In genomic region chr5:43515678-43516048, GRCh38 we compare ENCODE assay signal across 8 cellular contexts.
A peak's percentile ranks its signal among the peaks of the same experiment; 100 is the strongest.
DNase-seq lines count a peak whose midpoint lies in the region; ATAC-seq and TF ChIP-seq lines count a peak whose summit lies in the region.

No MANE protein-coding gene starts in this region.

- H3K4me1 Mint-ChIP-seq in stimulated activated naive CD8-positive, alpha-beta T cell treated with anti-CD3 and anti-CD28 coated beads, Interleukin-15, amount 100 ng/mL, for 72 hours: peaks cover 32% of the 10 kb centered on the region

- peaks cover 0 to 4% of the 10 kb centered on the region in 2 donors for H3K9me3 Mint-ChIP-seq in stimulated activated naive CD8-positive, alpha-beta T cell treated with anti-CD3 and anti-CD28 coated beads, Interleukin-15, amount 100 ng/mL, for 72 hours

- H3K27ac Mint-ChIP-seq in stimulated activated naive CD8-positive, alpha-beta T cell treated with anti-CD3 and anti-CD28 coated beads, Interleukin-15, amount 100 ng/mL, for 72 hours: peak overlapping the region in 1 of 2 donors; percentile 97

- peak; percentile 40 for DNase-seq in NCI-H1092 treated with DMSO at 0.1 percent for 48 hours (lab: John Stamatoyannopoulos, UW)
- DNase-seq in NCI-H1092 (lab: John Stamatoyannopoulos, UW): no peak
- DNase-seq in stimulated activated naive CD8-positive, alpha-beta T cell treated with anti-CD3 and anti-CD28 coated beads, Interleukin-15, amount 100 ng/mL, for 72 hours: no peak
- no peak for DNase-seq in AG20443 (ENCODE audit: low spot score)

- no peak for ATAC-seq in stimulated activated naive CD8-positive, alpha-beta T cell treated with anti-CD3 and anti-CD28 coated beads, Interleukin-15, amount 100 ng/mL, for 72 hours
- ATAC-seq in HG02610 (IDR thresholded peaks at IDR 0.05; ENCODE audit: unreplicated experiment) (no peak), GM18867 (IDR thresholded peaks at IDR 0.05; ENCODE audit: unreplicated experiment) (no peak)

- no peak for TF ChIP-seq CTCF in WI38 (IDR thresholded peaks at IDR 0.05; ENCODE audit: low read depth, low read length)

- no peaks in the 10 kb centered on the region for H3K27me3 Mint-ChIP-seq in stimulated activated naive CD8-positive, alpha-beta T cell treated with anti-CD3 and anti-CD28 coated beads, Interleukin-15, amount 100 ng/mL, for 72 hours

- H3K4me3 ChIP-seq in WI38 (ENCODE audit: low read depth, low read length) (peak overlapping the region; percentile 90), iPS-11a (ENCODE audit: low read depth, low read length) (peak overlapping the region; percentile 60)

- H3K4me3 Mint-ChIP-seq in stimulated activated naive CD8-positive, alpha-beta T cell treated with anti-CD3 and anti-CD28 coated beads, Interleukin-15, amount 100 ng/mL, for 72 hours: peak overlapping the region; percentile 76 to 88
